40 cellular contexts compared by ENCODE assay signal in the genomic region with DNA sequence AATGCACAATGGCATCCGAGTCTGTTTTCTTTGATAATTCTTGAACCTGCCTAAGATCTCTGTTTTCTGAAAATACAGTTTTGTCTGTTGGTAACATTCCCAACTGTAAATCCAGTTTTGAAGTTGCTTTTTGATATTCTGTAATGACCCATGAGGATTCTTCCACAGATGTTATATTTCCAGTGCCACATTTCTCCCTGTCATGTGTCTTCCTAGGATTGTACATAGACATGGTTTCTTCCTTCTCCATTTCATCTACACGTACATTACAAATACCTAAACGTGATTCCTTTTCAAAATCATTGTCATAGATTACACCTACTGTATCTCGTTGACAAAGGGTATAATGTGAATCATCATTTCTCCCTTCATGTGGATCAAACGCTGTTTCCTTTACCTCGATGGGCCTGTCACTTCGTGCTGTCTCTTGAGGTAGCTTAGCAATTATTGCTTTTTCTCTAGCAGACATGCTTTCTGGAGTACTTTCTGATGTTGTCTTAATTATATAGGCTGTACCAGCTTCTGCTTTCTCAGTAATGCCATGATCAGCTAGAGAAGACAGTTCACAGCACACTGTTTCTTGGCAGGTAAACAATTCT. TPM values are rescaled to one million over a fixed set of nuclear protein-coding genes. Genes with fewer than 3 reads are reported as not detected.
"Had no signal": no experiment of that assay in that cellular context is flagged by ENCODE, and none has a peak within 500 bp of the region (broad histone marks: within the 10 kb centered on the region; RNA-seq: fewer than 3 reads in every experiment).

No MANE protein-coding gene starts in this region.

- H3K27me3 ChIP-seq: SJCRH30 had no signal

- H3K4me3 ChIP-seq: SJCRH30, SK-N-MC had no signal

- DNase-seq: Karpas-422, KBM-7, MM.1S, NCI-H1048, NCI-H1092 treated with DMSO at 0.1 percent for 48 hours, NCI-H1105 treated with DMSO at 0.1 percent for 48 hours, NCI-H1417, NCI-H1436, NCI-H146, NCI-H1694, NCI-H187, NCI-H1930, NCI-H2029 treated with DMSO at 0.1 percent for 48 hours, NCI-H2081 treated with DMSO at 0.1 percent for 48 hours, NCI-H2107, NCI-H2171, NCI-H226, NCI-H446 treated with DMSO at 0.1 percent for 48 hours, NCI-H510A, NCI-H524, NCI-H526, NCI-H69, NCI-H748 treated with DMSO at 0.1 percent for 48 hours, NCI-H82, PC-3, SHP77, SIG-M5, SJCRH30 had no signal

- H3K9me3 ChIP-seq: SJCRH30 had no signal

- H3K27ac ChIP-seq: KMS-11, RWPE1, SJCRH30, SK-N-MC had no signal

- ATAC-seq: Panc1, PC-3, Right ventricle myocardium inferior, SK-N-SH treated with all-trans-retinoic acid at 6 μM for 48 hours had no signal

- H3K4me2 ChIP-seq: KMS-11 had no signal

- H3K9ac ChIP-seq: KMS-11 had no signal

- FAIRE-seq: RCC 7860 had no signal

- H3K36me3 ChIP-seq: SJCRH30 had no signal

RNA-seq across cellular contexts. Expression of gene PPP1R3A, which starts 40.3 kb away (rescaled TPM):
- total RNA-seq: LHCN-M2, MCF 10A, OCI-LY7, PC-3, RPMI7951, SK-MEL-5 had no signal
